Comparison of ENCODE assay signal across 9 cellular contexts in the genomic region with DNA sequence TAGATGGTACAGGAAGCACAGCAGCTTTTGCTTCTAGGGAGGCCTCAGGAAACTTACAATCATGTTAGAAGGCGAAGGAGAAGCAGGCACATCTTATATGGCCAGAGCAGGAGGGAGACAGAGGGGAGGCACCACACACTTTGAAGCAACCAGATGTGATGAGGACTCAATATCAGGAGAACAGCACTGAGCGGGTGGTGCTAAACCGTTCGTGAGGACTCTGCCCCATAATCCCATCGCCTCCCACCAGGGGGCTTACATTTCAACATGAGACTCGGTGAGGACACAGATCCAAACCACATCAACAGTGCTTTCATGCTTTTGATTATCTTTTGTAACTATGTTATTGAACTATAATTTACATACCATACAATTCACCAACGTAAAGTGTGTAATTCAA. TPM values are rescaled to one million over a fixed set of nuclear protein-coding genes. Genes with fewer than 3 reads are reported as not detected.
DNase-seq lines count a peak whose midpoint lies in the region; ATAC-seq and TF ChIP-seq lines count a peak whose summit lies in the region.
"Had no signal": no experiment of that assay in that cellular context is flagged by ENCODE, and none has a peak within 500 bp of the region (broad histone marks: within the 10 kb centered on the region; RNA-seq: fewer than 3 reads in every experiment).

No MANE protein-coding gene starts in this region.

- H3K4me3 Mint-ChIP-seq in CD8-positive, alpha-beta T cell, result no peak overlapping the region
- H3K4me3 Mint-ChIP-seq in naive thymus-derived CD8-positive, alpha-beta T cell, result peak overlapping the region in 1 of 10 donors; percentile 58
- H3K4me3 Mint-ChIP-seq: activated naive CD8-positive, alpha-beta T cell treated with anti-CD3 and anti-CD28 coated beads, Interleukin-2, amount 10 ng/mL, durations not matched to agents 7 days and 5 days had no signal

- no peaks in the 10 kb centered on the region for H3K27me3 Mint-ChIP-seq in CD8-positive, alpha-beta T cell (ENCODE audit: low read depth)
- H3K27me3 Mint-ChIP-seq in naive thymus-derived CD8-positive, alpha-beta T cell, result no peaks in the 10 kb centered on the region
- H3K27me3 Mint-ChIP-seq: activated naive CD8-positive, alpha-beta T cell treated with anti-CD3 and anti-CD28 coated beads, Interleukin-2, amount 10 ng/mL, durations not matched to agents 7 days and 5 days had no signal

- H3K4me1 ChIP-seq in CD8-positive, alpha-beta T cell (ENCODE audit: insufficient read depth, low read length), result no peaks in the 10 kb centered on the region
- peaks cover 0 to 6% of the 10 kb centered on the region in 2 donors for H3K4me1 ChIP-seq in ascending aorta

- H3K36me3 Mint-ChIP-seq in CD8-positive, alpha-beta T cell, result peaks cover 53% of the 10 kb centered on the region
- peaks cover 11 to 62% (median 32%) of the 10 kb centered on the region in 3 donors for H3K36me3 Mint-ChIP-seq in naive thymus-derived CD8-positive, alpha-beta T cell

- H3K27me3 ChIP-seq in CD8-positive, alpha-beta T cell (ENCODE audit: insufficient read depth, low read length), result no peaks in the 10 kb centered on the region
- H3K27me3 ChIP-seq in ascending aorta, result no peaks in the 10 kb centered on the region

- H3K36me3 ChIP-seq in CD8-positive, alpha-beta T cell (ENCODE audit: insufficient read depth, low read length), result peaks cover 31% of the 10 kb centered on the region
- peaks cover 32 to 33% of the 10 kb centered on the region in 2 donors for H3K36me3 ChIP-seq in ascending aorta

- POLR2A ChIA-PET in CD8-positive, alpha-beta T cell (lab: Charles Lee), result no interaction called here
- POLR2A ChIA-PET in naive thymus-derived CD8-positive, alpha-beta T cell (lab: Charles Lee), result no interaction called here

- peak; percentile 93 for ATAC-seq in CD8-positive, alpha-beta T cell
- peak; percentile 88 to 94 for ATAC-seq in naive thymus-derived CD8-positive, alpha-beta T cell
- ATAC-seq in HG03439 (IDR thresholded peaks at IDR 0.05; ENCODE audit: unreplicated experiment) (no peak), HG03342 (IDR thresholded peaks at IDR 0.05; ENCODE audit: unreplicated experiment) (no peak)

- H3K4me1 Mint-ChIP-seq in CD8-positive, alpha-beta T cell (ENCODE audit: low read depth), result peaks cover 10% of the 10 kb centered on the region
- H3K4me1 Mint-ChIP-seq in naive thymus-derived CD8-positive, alpha-beta T cell, result peaks cover 9 to 22% (median 10%) of the 10 kb centered on the region in 4 donors
- H3K4me1 Mint-ChIP-seq: activated naive CD8-positive, alpha-beta T cell treated with anti-CD3 and anti-CD28 coated beads, Interleukin-2, amount 10 ng/mL, durations not matched to agents 7 days and 5 days had no signal

- peak in 3 of 7 experiments; percentile 38 to 69 (median 56) for DNase-seq in CD8-positive, alpha-beta T cell
- peak; percentile 26 for DNase-seq in NCI-H226
- DNase-seq in ascending aorta (ENCODE audit: low spot score in 2 of 2), result peak in 1 of 2 donors; percentile 63
- peak in 9 of 10 donors; percentile 13 to 76 (median 45) for DNase-seq in naive thymus-derived CD8-positive, alpha-beta T cell
- no peak for DNase-seq in KG1 (lab: John Stamatoyannopoulos, UW)
- DNase-seq in kidney glomerular epithelial cell (lab: John Stamatoyannopoulos, UW), result no peak
- DNase-seq: activated naive CD8-positive, alpha-beta T cell treated with anti-CD3 and anti-CD28 coated beads, Interleukin-2, amount 10 ng/mL, durations not matched to agents 7 days and 5 days had no signal

- no peak overlapping the region for H3K4me3 ChIP-seq in CD8-positive, alpha-beta T cell (ENCODE audit: low read depth, low read length)
- no peak overlapping the region for H3K4me3 ChIP-seq in ascending aorta

- no peaks in the 10 kb centered on the region for H3K9me3 ChIP-seq in CD8-positive, alpha-beta T cell (ENCODE audit: low read length)
- no peaks in the 10 kb centered on the region for H3K9me3 ChIP-seq in ascending aorta

- H3K27ac Mint-ChIP-seq in CD8-positive, alpha-beta T cell, result no peak overlapping the region
- H3K27ac Mint-ChIP-seq in naive thymus-derived CD8-positive, alpha-beta T cell, result peak overlapping the region in 3 of 10 donors; percentile 39 to 86 (median 55)
- H3K27ac Mint-ChIP-seq: activated naive CD8-positive, alpha-beta T cell treated with anti-CD3 and anti-CD28 coated beads, Interleukin-2, amount 10 ng/mL, durations not matched to agents 7 days and 5 days had no signal

- H3K9me3 Mint-ChIP-seq in CD8-positive, alpha-beta T cell, result no peaks in the 10 kb centered on the region
- H3K9me3 Mint-ChIP-seq in naive thymus-derived CD8-positive, alpha-beta T cell, result no peaks in the 10 kb centered on the region
- H3K9me3 Mint-ChIP-seq: activated naive CD8-positive, alpha-beta T cell treated with anti-CD3 and anti-CD28 coated beads, Interleukin-2, amount 10 ng/mL, durations not matched to agents 7 days and 5 days had no signal

- no peak overlapping the region for H3K27ac ChIP-seq in CD8-positive, alpha-beta T cell (ENCODE audit: low read depth, low read length)
- H3K27ac ChIP-seq in ascending aorta, result peak overlapping the region; percentile 49 to 54

- CTCF ChIA-PET in CD8-positive, alpha-beta T cell (lab: Charles Lee), result no interaction called here

- intact Hi-C loops in CD8-positive, alpha-beta T cell (cut with DNase I, micrococcal nuclease), result no loop called here
- intact Hi-C loops in ascending aorta (cut with DNase I), result no loop called here

- peak; percentile 44 for TF ChIP-seq CTCF in CD8-positive, alpha-beta T cell (IDR thresholded peaks at IDR 0.05)
- no peak for TF ChIP-seq CTCF in ascending aorta (IDR thresholded peaks at IDR 0.05)

RNA-seq across cellular contexts. Expression of gene TMEM44, which starts 7.6 kb away (rescaled TPM):
- total RNA-seq in CD8-positive, alpha-beta T cell, result 1 to 10 TPM; 1.0 to 2.4 TPM
- 2.6 TPM for total RNA-seq in ascending aorta
- 1 to 10 TPM; 3.4 to 4.6 TPM for total RNA-seq in naive thymus-derived CD8-positive, alpha-beta T cell
- polyA plus RNA-seq in naive thymus-derived CD8-positive, alpha-beta T cell, result 1 to 10 TPM in 2 of 3 donors, under 1 TPM in 1; 0.14 to 2.0 (median 1.6) TPM

RNA-seq across cellular contexts. Expression of gene LSG1, which starts 31.2 kb away (rescaled TPM):
- total RNA-seq in CD8-positive, alpha-beta T cell, result 10 to 100 TPM; 63.8 to 69.6 TPM
- 9.4 TPM for total RNA-seq in ascending aorta
- total RNA-seq in naive thymus-derived CD8-positive, alpha-beta T cell, result 10 to 100 TPM; 87.7 to 97.5 TPM
- polyA plus RNA-seq in naive thymus-derived CD8-positive, alpha-beta T cell, result 10 to 100 TPM; 23.0 to 42.8 (median 24.8) TPM

RNA-seq across cellular contexts. Expression of gene FAM43A, which starts 44.9 kb away (rescaled TPM):
- total RNA-seq in CD8-positive, alpha-beta T cell, result 10 to 100 TPM; 12.7 to 13.0 TPM
- total RNA-seq in ascending aorta, result 53.9 TPM
- 1 to 10 TPM; 3.5 to 3.8 TPM for total RNA-seq in naive thymus-derived CD8-positive, alpha-beta T cell
- 1 to 10 TPM in 1 of 3 donors, under 1 TPM in 2; 0.40 to 1.1 (median 0.53) TPM for polyA plus RNA-seq in naive thymus-derived CD8-positive, alpha-beta T cell

Comparison
In these comparisons a context has a peak if more than half of its experiments do, and no peak if none do; other contexts are left out.
1. ATAC-seq: peak in CD8-positive, alpha-beta T cell (single experiment) and naive thymus-derived CD8-positive, alpha-beta T cell (2 of 2); none in HG03439 (single experiment) and HG03342 (single experiment).
2. DNase-seq: peak in NCI-H226 (single experiment) and naive thymus-derived CD8-positive, alpha-beta T cell (9 of 10); none in KG1 (single experiment) and kidney glomerular epithelial cell (single experiment).